In the genomic region with DNA sequence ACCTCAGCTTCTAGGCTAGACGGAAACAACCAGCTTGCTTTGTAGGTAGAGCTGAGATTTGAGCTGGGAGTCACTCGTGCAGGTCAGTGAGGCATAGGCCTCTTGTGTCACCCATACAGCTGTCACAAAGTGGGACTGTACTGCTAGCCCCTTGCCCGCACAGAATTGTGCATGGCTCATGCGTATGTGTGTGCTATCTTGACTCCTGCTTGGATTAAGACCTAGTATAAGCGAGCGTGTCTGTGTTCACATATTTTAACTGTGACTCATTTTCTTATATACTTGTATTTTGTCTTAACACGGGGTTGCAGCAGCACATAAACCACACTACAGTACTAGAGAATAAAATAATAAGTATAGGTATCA, we compare ENCODE assay signal across 11 cellular contexts. TPM values are rescaled to one million over a fixed set of nuclear protein-coding genes. Genes with fewer than 3 reads are reported as not detected.
DNase-seq lines count a peak whose midpoint lies in the region; ATAC-seq, FAIRE-seq and TF ChIP-seq lines count a peak whose summit lies in the region.
"Had no signal": no experiment of that assay in that cellular context is flagged by ENCODE, and none has a peak within 500 bp of the region (broad histone marks: within the 10 kb centered on the region; RNA-seq: fewer than 3 reads in every experiment).

No MANE protein-coding gene starts in this region.

- no peak overlapping the region for H4K8ac ChIP-seq in IMR-90 (ENCODE audit: low read depth in 2 of 2, low read length in 2 of 2)

- H2AFZ ChIP-seq in IMR-90 (replicated peaks; ENCODE audit: low read length, poor library complexity): no peak overlapping the region

- no peak overlapping the region; the same call in 1 of the 2 replicates for H2BK20ac ChIP-seq in IMR-90 (ENCODE audit: low read depth, low read length)

- intact Hi-C loops in IMR-90 (cut with micrococcal nuclease): no loop called here

- H2AK9ac ChIP-seq in IMR-90 (replicated peaks; ENCODE audit: low read depth, low read length, poor library complexity): no peak overlapping the region

- no TSS peak for BruUV-seq in IMR-90 (replicated peaks; lab: Mats Ljungman, UMichigan)

- TF ChIP-seq POLR2A in IMR-90 (IDR thresholded peaks at IDR 0.05; ENCODE audit: low read depth, low read length): no peak

- POLR2A ChIA-PET in IMR-90 (lab: Charles Lee; ENCODE audit: unreplicated experiment): no interaction called here

- dilution Hi-C loops in IMR-90 (cut with HindIII; ENCODE audit: low sequenced_read_pairs, unreplicated experiment): no loop called here

- peak; percentile 79 for ATAC-seq in IMR-90 (ENCODE audit: low read depth)
- ATAC-seq: activated CD8-positive, alpha-beta T cell treated with anti-CD3 and anti-CD28 coated beads for 36 hours had no signal

- H3K27me3 ChIP-seq in IMR-90 (ENCODE audit: control insufficient read depth, insufficient read depth, low read length) (no peaks in the 10 kb centered on the region), duodenal mucosa (ENCODE audit: control insufficient read depth in 1 of 2, insufficient read depth in 2 of 2, low read length in 2 of 2) (no peaks in the 10 kb centered on the region)

- peaks cover 50% of the 10 kb centered on the region for H3K36me3 ChIP-seq in IMR-90 (ENCODE audit: control insufficient read depth, insufficient read depth, low read length)
- H3K36me3 ChIP-seq in duodenal mucosa (ENCODE audit: control insufficient read depth in 1 of 2, insufficient read depth in 2 of 2, low read length in 2 of 2): peaks cover 16 to 49% of the 10 kb centered on the region in 2 donors

- TF ChIP-seq RAD21 in IMR-90 (IDR thresholded peaks at IDR 0.05; ENCODE audit: low read length): no peak

- peak overlapping the region; percentile 1 for H3K23ac ChIP-seq in IMR-90 (ENCODE audit: low read depth, low read length)

- H3K79me1 ChIP-seq in IMR-90 (ENCODE audit: low read depth in 1 of 2, low read length in 2 of 2): peaks cover 20 to 71% of the 10 kb centered on the region in 2 experiments

- no peak overlapping the region for H3K18ac ChIP-seq in IMR-90 (ENCODE audit: low read depth, low read length)

- H3K4me2 ChIP-seq in IMR-90 (ENCODE audit: low read depth, low read length): peak overlapping the region; percentile 36

- H3K9ac ChIP-seq in IMR-90 (ENCODE audit: low read depth, low read length) (no peak overlapping the region), duodenal mucosa (ENCODE audit: low read depth in 1 of 2, low read length in 2 of 2) (no peak overlapping the region)

- in situ Hi-C loops in IMR-90 (cut with MboI; ENCODE audit: low sequenced_read_pairs) (no loop called here), GM13976 (cut with MboI; ENCODE audit: low sequenced_read_pairs, unreplicated experiment) (no loop called here)

- H2BK120ac ChIP-seq in IMR-90 (ENCODE audit: low read depth, low read length): no peak overlapping the region

- no peak overlapping the region for H4K5ac ChIP-seq in IMR-90 (ENCODE audit: low read depth, low read length)

- DNase-seq in A172 (ENCODE audit: low spot score) (peak; percentile 64), IMR-90 (peak; percentile 84), myocyte (ENCODE audit: low read depth) (peak; percentile 33), GM13976 (ENCODE audit: low spot score) (no peak), GM19239 (ENCODE audit: insufficient read length, low spot score) (no peak), cortex of kidney (lab: John Stamatoyannopoulos, UW) (no peak), RKO (ENCODE audit: low spot score) (no peak)
- DNase-seq: activated CD8-positive, alpha-beta T cell treated with anti-CD3 and anti-CD28 coated beads for 36 hours; effector CD8-positive, alpha-beta T cell; Kasumi-1 had no signal

- H2BK15ac ChIP-seq in IMR-90 (ENCODE audit: low read depth, low read length): no peak overlapping the region

- peak overlapping the region; percentile 30 for H2BK5ac ChIP-seq in IMR-90 (ENCODE audit: low read depth, low read length, poor library complexity, severe bottlenecking)

- H2AK5ac ChIP-seq in IMR-90 (ENCODE audit: low read depth, low read length): peak overlapping the region; percentile 17; the same call in 1 of the 2 replicates

- H4K91ac ChIP-seq in IMR-90 (ENCODE audit: insufficient read depth, low read depth, low read length): 0 out of 2 replicates have a peak overlapping the region, but pooled peaks have one; percentile 17

- no peaks in the 10 kb centered on the region for H3K9me3 ChIP-seq in IMR-90 (ENCODE audit: control insufficient read depth, insufficient read depth, low read length)
- H3K9me3 ChIP-seq in duodenal mucosa (ENCODE audit: control insufficient read depth in 1 of 2, low read length in 2 of 2): no peaks in the 10 kb centered on the region

- peaks cover 51% of the 10 kb centered on the region for H4K20me1 ChIP-seq in IMR-90 (ENCODE audit: insufficient read depth, low read length)

- CTCF ChIA-PET in IMR-90 (lab: Yijun Ruan, JAX): no interaction called here

- peak overlapping the region; percentile 5 for H3K14ac ChIP-seq in IMR-90 (replicated peaks; ENCODE audit: low read depth, low read length)

- no peak for FAIRE-seq in GM19239 (lab: Jason Lieb, UNC)

- H3K56ac ChIP-seq in IMR-90 (ENCODE audit: extremely low read depth, insufficient read depth, low read length): no peak overlapping the region

- WGBS in IMR-90 (ENCODE audit: extremely low coverage in 2 of 2, insufficient read length in 1 of 2), 2 experiments: no CpG with 5 or more reads among the region's 7 CpGs

- H3K4me3 ChIP-seq in IMR-90 (ENCODE audit: insufficient read depth, low read depth, low read length) (no peak overlapping the region), duodenal mucosa (ENCODE audit: low read depth in 1 of 2, low read length in 2 of 2) (no peak overlapping the region)

- H3K4ac ChIP-seq in IMR-90 (ENCODE audit: low read depth, low read length): no peak overlapping the region

- H3K27ac ChIP-seq in IMR-90 (ENCODE audit: insufficient read depth, low read length): peak overlapping the region; percentile 24; the same call in 1 of the 2 replicates
- H3K27ac ChIP-seq in duodenal mucosa (ENCODE audit: low read depth, low read length): peak overlapping the region; percentile 48

- peaks cover 13% of the 10 kb centered on the region for H3K9me1 ChIP-seq in IMR-90 (ENCODE audit: insufficient read depth, low read length)

- no peak for TF ChIP-seq CTCF in IMR-90 (conservative IDR thresholded peaks at IDR 0.05; ENCODE audit: low read depth, low read length)
- TF ChIP-seq CTCF in GM13976 (IDR thresholded peaks at IDR 0.05; ENCODE audit: borderline replicate concordance, control extremely low read depth, extremely low read depth, insufficient read depth, missing control alignments): no peak

- H3K4me1 ChIP-seq in IMR-90 (ENCODE audit: control insufficient read depth, insufficient read depth, low read length): peaks cover 16% of the 10 kb centered on the region
- peaks cover 14 to 15% of the 10 kb centered on the region in 2 donors for H3K4me1 ChIP-seq in duodenal mucosa (ENCODE audit: control insufficient read depth in 1 of 2, insufficient read depth in 2 of 2, low read length in 2 of 2)

TF ChIP-seq in IMR-90, 13 proteins besides CTCF, POLR2A, EP300 and RAD21:
- TF ChIP-seq MAFK (IDR thresholded peaks at IDR 0.05; ENCODE audit: low read depth, low read length) (no peak), RCOR1 (IDR thresholded peaks at IDR 0.05; ENCODE audit: insufficient replicate concordance, low read length) (no peak), MXI1 (IDR thresholded peaks at IDR 0.05; ENCODE audit: borderline replicate concordance, low read depth, low read length) (no peak), FOS (IDR thresholded peaks at IDR 0.05; ENCODE audit: low read depth, low read length) (peak; percentile 47; the same call in 1 of the 2 replicates), BHLHE40 (IDR thresholded peaks at IDR 0.05; ENCODE audit: low read depth, low read length) (0 out of 2 replicates have a peak, but pooled peaks have one; percentile 18), MAZ (IDR thresholded peaks at IDR 0.05; ENCODE audit: borderline replicate concordance, low read depth, low read length) (no peak), CHD1 (IDR thresholded peaks at IDR 0.05; ENCODE audit: low read depth, low read length) (no peak)

RNA-seq across cellular contexts. Expression of a gene that starts 20.1 kb away (rescaled TPM):
- total RNA-seq in A172 (2014; rRNA removed; shearing (Covaris generic)): 6.0 and 10.0 TPM in 2 replicates
- total RNA-seq in IMR-90 (2012; rRNA removed) (5.3 and 5.6 TPM in 2 replicates), myocyte (25.0 and 36.8 TPM in 2 replicates)
- 5.5 TPM in 2 replicates for polyA plus RNA-seq in IMR-90 (2012; rRNA removed)
- polyA plus RNA-seq in IMR-90 (2012; cell fraction: cytosol; rRNA removed): 3.8 and 5.6 TPM in 2 replicates
- 8.2 and 8.7 TPM in 2 replicates for polyA plus RNA-seq in IMR-90 (2012; cell fraction: nucleus; rRNA removed; ENCODE audit: low replicate concordance)
- polyA plus RNA-seq in myocyte (2012): 12.4 TPM

RNA-seq across cellular contexts. Expression of a gene that starts 53.6 kb away (rescaled TPM):
- 143 and 156 TPM in 2 replicates for total RNA-seq in A172 (2014; rRNA removed; shearing (Covaris generic))
- total RNA-seq in IMR-90 (2012; rRNA removed) (114 and 127 TPM in 2 replicates), myocyte (72.4 and 117 TPM in 2 replicates)
- polyA plus RNA-seq in IMR-90 (2012; rRNA removed): 152 and 169 TPM in 2 replicates
- polyA plus RNA-seq in IMR-90 (2012; cell fraction: cytosol; rRNA removed): 44.4 and 46.8 TPM in 2 replicates
- polyA plus RNA-seq in IMR-90 (2012; cell fraction: nucleus; rRNA removed; ENCODE audit: low replicate concordance): 10.2 and 75.1 TPM in 2 replicates
- polyA plus RNA-seq in myocyte (2012): 195 TPM

Comparison
In these comparisons a context has a peak if more than half of its experiments do, and no peak if none do; other contexts are left out.
1. DNase-seq: peak in A172 (single experiment), IMR-90 (single experiment) and myocyte (single experiment); none in GM13976 (single experiment), GM19239 (single experiment), cortex of kidney (single experiment) and RKO (single experiment).